In genomic region chr12:113055594-113056380, GRCh38 we compare ENCODE assay signal across 12 cellular contexts. TPM values are rescaled to one million over a fixed set of nuclear protein-coding genes. Genes with fewer than 3 reads are reported as not detected.
DNase-seq lines count a peak whose midpoint lies in the region; ATAC-seq and TF ChIP-seq lines count a peak whose summit lies in the region.
"Had no signal": no experiment of that assay in that cellular context is flagged by ENCODE, and none has a peak within 500 bp of the region (broad histone marks: within the 10 kb centered on the region; RNA-seq: fewer than 3 reads in every experiment).

No MANE protein-coding gene starts in this region.

- no peaks in the 10 kb centered on the region for H3K27me3 Mint-ChIP-seq in activated T-cell treated with anti-CD3 and anti-CD28 coated beads, Interleukin-2, amount 50 U/mL, for 4 hours (ENCODE audit: low read depth)
- H3K27me3 Mint-ChIP-seq in T-helper 17 cell (no peaks in the 10 kb centered on the region), glutamatergic neuron (ENCODE audit: unreplicated experiment) (peaks cover 7% of the 10 kb centered on the region)

- peak overlapping the region in 7 of 8 donors; percentile 66 to 91 (median 73) for H3K4me3 ChIP-seq in spleen

- 67 to 77% (median 72%) methylated on average over 10 to 13 of the region's 13 CpGs for WGBS in spleen, 5 donors

- H3K4me1 ChIP-seq in spleen: peaks cover 15 to 99% (median 76%) of the 10 kb centered on the region in 6 donors

- peak overlapping the region; percentile 74 to 88 (median 82) for H3K27ac ChIP-seq in spleen
- H3K27ac ChIP-seq: neutrophil, thoracic aorta had no signal

- no peak for TF ChIP-seq POLR2A in spleen (IDR thresholded peaks at IDR 0.05)

- H3K4me3 Mint-ChIP-seq in activated T-cell treated with anti-CD3 and anti-CD28 coated beads, Interleukin-2, amount 50 U/mL, for 4 hours: peak overlapping the region; percentile 81
- H3K4me3 Mint-ChIP-seq in T-helper 17 cell: peak overlapping the region; percentile 88
- H3K4me3 Mint-ChIP-seq in glutamatergic neuron (ENCODE audit: unreplicated experiment): peak overlapping the region; percentile 55

- no peak for DNase-seq in activated T-cell treated with anti-CD3 and anti-CD28 coated beads, Interleukin-2, amount 50 U/mL, for 4 hours
- no peak for DNase-seq in activated T-cell treated with anti-CD3 and anti-CD28 coated beads, Interleukin-2, amount 50 U/mL, for 48 hours
- DNase-seq in T-helper 17 cell (no peak), glutamatergic neuron (no peak), spleen (peak; percentile 78), NCI-H226 (no peak), ureter (ENCODE audit: low spot score) (no peak)
- DNase-seq: NCI-H1436 had no signal

- peaks cover 0 to 29% (median 7%) of the 10 kb centered on the region in 7 donors for H3K27me3 ChIP-seq in spleen (replicated peaks in 1 of 7)

- H3K9me3 ChIP-seq in T-helper 17 cell (ENCODE audit: control insufficient read depth, low read length, poor library complexity, severe bottlenecking) (no peaks in the 10 kb centered on the region), spleen (no peaks in the 10 kb centered on the region)
- H3K9me3 ChIP-seq: neutrophil, thoracic aorta had no signal

- H3K27ac Mint-ChIP-seq in T-helper 17 cell (peak overlapping the region; percentile 81), glutamatergic neuron (ENCODE audit: unreplicated experiment) (no peak overlapping the region)
- H3K27ac Mint-ChIP-seq: activated T-helper 2 cell treated with anti-CD3 and anti-CD28 coated beads, Interferon-gamma antibody, Interleukin-2, Interleukin-4, amounts not matched to agents 10 μg/mL and 5 μg/mL and 100 μg/mL, durations not matched to agents 14 hours and 24 hours and 36 hours had no signal

- no peak for ATAC-seq in activated T-cell treated with anti-CD3 and anti-CD28 coated beads, Interleukin-2, amount 50 U/mL, for 4 hours
- ATAC-seq in T-helper 17 cell (no peak), HG03039 (IDR thresholded peaks at IDR 0.05; ENCODE audit: unreplicated experiment) (no peak)

- no peak for TF ChIP-seq CTCF in glutamatergic neuron (IDR thresholded peaks at IDR 0.05; ENCODE audit: partially characterized antibody, unreplicated experiment)
- no peak for TF ChIP-seq CTCF in spleen (IDR thresholded peaks at IDR 0.05 in 8 of 11, conservative IDR thresholded peaks at IDR 0.05 in 3 of 11)

- intact Hi-C loops in spleen (cut with DNase I; ENCODE audit: low total_unique reads): no loop called here

- no peaks in the 10 kb centered on the region for H3K9me3 Mint-ChIP-seq in activated T-cell treated with anti-CD3 and anti-CD28 coated beads, Interleukin-2, amount 50 U/mL, for 4 hours
- H3K9me3 Mint-ChIP-seq in glutamatergic neuron (ENCODE audit: unreplicated experiment): no peaks in the 10 kb centered on the region
- H3K9me3 Mint-ChIP-seq: activated T-helper 2 cell treated with anti-CD3 and anti-CD28 coated beads, Interferon-gamma antibody, Interleukin-2, Interleukin-4, amounts not matched to agents 10 μg/mL and 5 μg/mL and 100 μg/mL, durations not matched to agents 14 hours and 24 hours and 36 hours had no signal

- peaks cover 0 to 5% (median 0%) of the 10 kb centered on the region in 6 donors for H3K36me3 ChIP-seq in spleen
- H3K36me3 ChIP-seq: neutrophil, thoracic aorta had no signal

- no peaks in the 10 kb centered on the region for H3K36me3 Mint-ChIP-seq in activated T-cell treated with anti-CD3 and anti-CD28 coated beads, Interleukin-2, amount 50 U/mL, for 4 hours (ENCODE audit: insufficient read depth)
- no peaks in the 10 kb centered on the region for H3K36me3 Mint-ChIP-seq in T-helper 17 cell (ENCODE audit: low read depth)
- H3K36me3 Mint-ChIP-seq in glutamatergic neuron (ENCODE audit: unreplicated experiment): no peaks in the 10 kb centered on the region

- H3K4me1 Mint-ChIP-seq in activated T-cell treated with anti-CD3 and anti-CD28 coated beads, Interleukin-2, amount 50 U/mL, for 4 hours (ENCODE audit: low read depth): peaks cover 34% of the 10 kb centered on the region
- H3K4me1 Mint-ChIP-seq in T-helper 17 cell: peaks cover 25% of the 10 kb centered on the region
- no peaks in the 10 kb centered on the region for H3K4me1 Mint-ChIP-seq in glutamatergic neuron (ENCODE audit: low read depth, unreplicated experiment)

RNA-seq across cellular contexts. Expression of gene DTX1, which starts 0.7 kb away (rescaled TPM):
- 1 to 10 TPM; 5.0 to 7.7 (median 5.2) TPM for total RNA-seq in activated T-cell treated with anti-CD3 and anti-CD28 coated beads, Interleukin-2, amount 50 U/mL, for 4 hours
- total RNA-seq in T-helper 17 cell (10 to 100 TPM; 20.7 to 27.7 TPM), glutamatergic neuron (ENCODE audit: unreplicated experiment) (4.3 TPM), spleen (100 to 1,000 TPM in 2 of 7 donors, 10 to 100 TPM in 5; 54.6 to 141 (median 76.1) TPM), ureter (1.1 TPM)
- polyA plus RNA-seq in spleen: 100 to 1,000 TPM in 1 of 3 donors, 10 to 100 TPM in 2; 53.4 to 102 (median 96.7) TPM
